ENCODE assay signal across 12 cellular contexts in genomic region chr6:47440722-47441121, GRCh38. TPM values are rescaled to one million over a fixed set of nuclear protein-coding genes. Genes with fewer than 3 reads are reported as not detected.
DNase-seq lines count a peak whose midpoint lies in the region; ATAC-seq and TF ChIP-seq lines count a peak whose summit lies in the region.
"Had no signal": no experiment of that assay in that cellular context is flagged by ENCODE, and none has a peak within 500 bp of the region (broad histone marks: within the 10 kb centered on the region; RNA-seq: fewer than 3 reads in every experiment).

No MANE protein-coding gene starts in this region.

- no peaks in the 10 kb centered on the region for H3K27me3 ChIP-seq in uterus

- POLR2A ChIA-PET in GM10248 (lab: Yijun Ruan, JAX) = no interaction called here

- H3K27ac Mint-ChIP-seq in T-helper 2 cell treated with Interferon-gamma antibody and Interleukin-4, amounts not matched to agents 5 μg/mL and 100 μg/mL, for 36 hours = no peak overlapping the region
- H3K27ac Mint-ChIP-seq: activated CD8-positive, alpha-beta T cell treated with anti-CD3 and anti-CD28 coated beads for 36 hours; naive thymus-derived CD8-positive, alpha-beta T cell had no signal

- DNase-seq in GM10248 (ENCODE audit: extremely low spot score) (peak; percentile 45), astrocyte of the hippocampus (ENCODE audit: low read depth, low spot score) (peak; percentile 20), occipital lobe (lab: John Stamatoyannopoulos, UW) (no peak), uterus (no peak), SIG-M5 treated with dmso at 0.1 percent for 504 hours (lab: John Stamatoyannopoulos, UW; ENCODE audit: unreplicated experiment) (no peak)
- no peak for DNase-seq in T-helper 2 cell treated with Interferon-gamma antibody and Interleukin-4, amounts not matched to agents 5 μg/mL and 100 μg/mL, for 36 hours (ENCODE audit: low spot score)
- DNase-seq: activated CD8-positive, alpha-beta T cell treated with anti-CD3 and anti-CD28 coated beads for 36 hours; KBM-7; naive thymus-derived CD8-positive, alpha-beta T cell; stimulated activated naive CD4-positive, alpha-beta T cell had no signal

- H3K9me3 ChIP-seq in uterus = no peaks in the 10 kb centered on the region

- H3K27ac ChIP-seq in uterus = no peak overlapping the region

- peaks cover 9% of the 10 kb centered on the region for H3K27me3 Mint-ChIP-seq in T-helper 2 cell treated with Interferon-gamma antibody and Interleukin-4, amounts not matched to agents 5 μg/mL and 100 μg/mL, for 36 hours (ENCODE audit: low read depth)
- H3K27me3 Mint-ChIP-seq: activated CD8-positive, alpha-beta T cell treated with anti-CD3 and anti-CD28 coated beads for 36 hours; naive thymus-derived CD8-positive, alpha-beta T cell had no signal

- no peak for TF ChIP-seq POLR2A in uterus (IDR thresholded peaks at IDR 0.05)

- intact Hi-C loops in uterus (cut with DNase I; ENCODE audit: low total_unique reads) = no loop called here

- no peak overlapping the region for H3K4me3 ChIP-seq in uterus

- TF ChIP-seq CTCF in GM10248 (IDR thresholded peaks at IDR 0.05; ENCODE audit: control extremely low read depth, extremely low read depth, low read depth, missing control alignments) (no peak), uterus (IDR thresholded peaks at IDR 0.05) (no peak)

- H3K36me3 ChIP-seq in uterus = no peaks in the 10 kb centered on the region

- H3K4me1 Mint-ChIP-seq in T-helper 2 cell treated with Interferon-gamma antibody and Interleukin-4, amounts not matched to agents 5 μg/mL and 100 μg/mL, for 36 hours (ENCODE audit: low read depth) = no peaks in the 10 kb centered on the region

- H3K4me3 Mint-ChIP-seq in T-helper 2 cell treated with Interferon-gamma antibody and Interleukin-4, amounts not matched to agents 5 μg/mL and 100 μg/mL, for 36 hours = no peak overlapping the region
- H3K4me3 Mint-ChIP-seq: activated CD8-positive, alpha-beta T cell treated with anti-CD3 and anti-CD28 coated beads for 36 hours; naive thymus-derived CD8-positive, alpha-beta T cell had no signal

- H3K4me1 ChIP-seq in uterus = no peaks in the 10 kb centered on the region

- H3K9me3 Mint-ChIP-seq in T-helper 2 cell treated with Interferon-gamma antibody and Interleukin-4, amounts not matched to agents 5 μg/mL and 100 μg/mL, for 36 hours = peaks cover 4% of the 10 kb centered on the region
- H3K9me3 Mint-ChIP-seq: activated CD8-positive, alpha-beta T cell treated with anti-CD3 and anti-CD28 coated beads for 36 hours; naive thymus-derived CD8-positive, alpha-beta T cell had no signal

- peak; percentile 57 for ATAC-seq in GM21360 (IDR thresholded peaks at IDR 0.05; ENCODE audit: unreplicated experiment)
- ATAC-seq in HG03378 (IDR thresholded peaks at IDR 0.05; ENCODE audit: unreplicated experiment) = peak; percentile 72
- ATAC-seq: activated CD8-positive, alpha-beta T cell treated with anti-CD3 and anti-CD28 coated beads for 36 hours; naive thymus-derived CD8-positive, alpha-beta T cell had no signal

- CTCF ChIA-PET in GM10248 (lab: Yijun Ruan, JAX) = interaction anchor here (1.1 kb wide), 1 partner anchor 9 kb away, joined by 4 read pairs; no protein-coding TSS in a partner anchor

- H3K36me3 Mint-ChIP-seq in T-helper 2 cell treated with Interferon-gamma antibody and Interleukin-4, amounts not matched to agents 5 μg/mL and 100 μg/mL, for 36 hours (ENCODE audit: low read depth) = no peaks in the 10 kb centered on the region
- H3K36me3 Mint-ChIP-seq: naive thymus-derived CD8-positive, alpha-beta T cell had no signal

RNA-seq across cellular contexts. Expression of gene CD2AP, which starts 36.9 kb away (rescaled TPM):
- total RNA-seq in occipital lobe (23.1 TPM), uterus (10 to 100 TPM; 11.0 to 63.9 (median 24.3) TPM)

Comparison
In these comparisons a context has a peak if more than half of its experiments do, and no peak if none do; other contexts are left out.
1. DNase-seq: peak in GM10248 (single experiment) and astrocyte of the hippocampus (single experiment); none in occipital lobe (single experiment), T-helper 2 cell treated with Interferon-gamma antibody and Interleukin-4, amounts not matched to agents 5 μg/mL and 100 μg/mL, for 36 hours (single experiment), uterus (0 of 2) and SIG-M5 treated with dmso at 0.1 percent for 504 hours (single experiment).